10 cellular contexts compared by ENCODE assay signal in the genomic region with DNA sequence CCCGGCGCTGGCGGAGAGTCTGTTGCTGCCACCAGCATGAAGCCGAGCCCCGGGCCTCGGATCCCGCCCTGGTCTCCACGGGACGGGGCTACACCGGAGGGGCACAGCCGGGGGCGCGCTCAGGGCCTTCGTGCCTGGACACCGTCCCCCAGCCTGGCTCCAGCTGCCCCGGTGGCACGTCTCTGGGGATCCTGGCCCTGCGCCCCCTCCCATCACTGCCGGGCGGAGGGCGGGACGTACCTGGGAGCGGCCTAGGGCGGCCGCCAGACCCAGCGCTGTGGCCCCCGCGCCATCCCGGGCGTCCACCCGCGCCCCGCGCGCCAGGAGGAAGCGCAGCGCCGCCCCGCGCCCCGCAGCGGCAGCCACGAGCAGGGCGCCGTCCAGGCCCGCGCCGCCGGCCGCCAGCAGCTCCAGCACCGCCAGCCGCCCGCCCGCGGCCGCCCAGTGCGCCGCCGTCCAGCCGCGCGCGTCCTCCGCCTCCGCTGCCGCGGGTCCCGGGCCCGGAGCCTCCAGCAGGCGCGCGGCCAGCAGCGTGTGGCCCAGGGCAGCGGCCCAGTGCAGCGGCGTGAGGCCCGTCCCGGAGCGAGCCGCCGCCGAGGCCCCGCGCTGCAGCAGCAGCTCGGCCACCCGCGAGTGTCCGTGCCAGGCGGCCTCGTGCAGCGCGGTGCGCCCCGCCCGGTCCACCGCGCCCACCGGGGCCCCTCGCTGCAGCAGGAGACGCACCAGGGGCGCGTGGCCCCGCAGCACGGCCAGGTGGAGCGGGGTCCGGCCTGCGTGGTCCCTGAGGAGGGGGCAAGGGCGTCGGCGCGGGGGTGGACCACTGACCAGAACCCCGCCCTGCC. TPM values are rescaled to one million over a fixed set of nuclear protein-coding genes. Genes with fewer than 3 reads are reported as not detected.
DNase-seq lines count a peak whose midpoint lies in the region; ATAC-seq and TF ChIP-seq lines count a peak whose summit lies in the region.
"Had no signal": no experiment of that assay in that cellular context is flagged by ENCODE, and none has a peak within 500 bp of the region (broad histone marks: within the 10 kb centered on the region; RNA-seq: fewer than 3 reads in every experiment).

No MANE protein-coding gene starts in this region.

- peaks cover 16 to 37% of the 10 kb centered on the region in 2 donors for H3K27me3 Mint-ChIP-seq in effector memory CD8-positive, alpha-beta T cell
- H3K27me3 Mint-ChIP-seq in activated naive CD4-positive, alpha-beta T cell treated with anti-CD3 and anti-CD28 coated beads for 36 hours (ENCODE audit: low read depth): peaks cover 14% of the 10 kb centered on the region

- CTCF ChIA-PET in activated naive CD4-positive, alpha-beta T cell treated with anti-CD3 and anti-CD28 coated beads for 36 hours (lab: Charles Lee): no interaction called here

- intact Hi-C loops in upper lobe of right lung (cut with DNase I): no loop called here
- intact Hi-C loops in activated naive CD4-positive, alpha-beta T cell treated with anti-CD3 and anti-CD28 coated beads for 36 hours (cut with micrococcal nuclease): no loop called here

- peak overlapping the region; percentile 81 for H3K27ac ChIP-seq in upper lobe of right lung

- no peaks in the 10 kb centered on the region for H3K4me1 Mint-ChIP-seq in effector memory CD8-positive, alpha-beta T cell (ENCODE audit: low read depth in 2 of 2)
- H3K4me1 Mint-ChIP-seq in activated naive CD4-positive, alpha-beta T cell treated with anti-CD3 and anti-CD28 coated beads for 36 hours (ENCODE audit: low read depth): peaks cover 11% of the 10 kb centered on the region

- H3K36me3 ChIP-seq in upper lobe of right lung: no peaks in the 10 kb centered on the region

- DNase-seq in activated T-cell treated with anti-CD3 and anti-CD28 coated beads, Interleukin-2, amount 50 U/mL, for 1 hour: peak; percentile 40
- no peak for DNase-seq in activated T-cell treated with anti-CD3 and anti-CD28 coated beads for 4 hours
- peak; percentile 17 for DNase-seq in epidermal melanocyte (ENCODE audit: insufficient read length, low spot score)
- DNase-seq in midbrain (lab: John Stamatoyannopoulos, UW): peak; percentile 43
- peak; percentile 73 for DNase-seq in upper lobe of right lung
- no peak for DNase-seq in effector memory CD8-positive, alpha-beta T cell
- no peak for DNase-seq in activated effector memory CD4-positive, alpha-beta T cell treated with Interleukin-2 at 50 U/mL for 16 hours
- no peak for DNase-seq in activated naive CD4-positive, alpha-beta T cell treated with anti-CD3 and anti-CD28 coated beads for 36 hours
- DNase-seq: stimulated activated CD4-positive, alpha-beta T cell treated with anti-CD3 and anti-CD28 coated beads, Interleukin-12 subunit alpha, Interleukin-12 subunit beta, amount 100 ng/mL, for 4 hours had no signal

- H3K27me3 ChIP-seq in upper lobe of right lung: no peaks in the 10 kb centered on the region

- H3K4me3 Mint-ChIP-seq in effector memory CD8-positive, alpha-beta T cell: no peak overlapping the region
- no peak overlapping the region for H3K4me3 Mint-ChIP-seq in activated naive CD4-positive, alpha-beta T cell treated with anti-CD3 and anti-CD28 coated beads for 36 hours
- H3K4me3 Mint-ChIP-seq: T-helper 1 cell treated with Interleukin-12 subunit alpha and Interleukin-12 subunit beta and Interleukin-4 antibody, amounts not matched to agents 30 μg/mL and 1 μg/mL, for 36 hours had no signal

- H3K36me3 Mint-ChIP-seq in effector memory CD8-positive, alpha-beta T cell (ENCODE audit: insufficient read depth): no peaks in the 10 kb centered on the region
- no peaks in the 10 kb centered on the region for H3K36me3 Mint-ChIP-seq in activated naive CD4-positive, alpha-beta T cell treated with anti-CD3 and anti-CD28 coated beads for 36 hours (ENCODE audit: low read depth)

- H3K9me3 Mint-ChIP-seq in effector memory CD8-positive, alpha-beta T cell: no peaks in the 10 kb centered on the region
- no peaks in the 10 kb centered on the region for H3K9me3 Mint-ChIP-seq in activated naive CD4-positive, alpha-beta T cell treated with anti-CD3 and anti-CD28 coated beads for 36 hours
- H3K9me3 Mint-ChIP-seq: T-helper 1 cell treated with Interleukin-12 subunit alpha and Interleukin-12 subunit beta and Interleukin-4 antibody, amounts not matched to agents 30 μg/mL and 1 μg/mL, for 36 hours had no signal

- ATAC-seq in upper lobe of right lung: peak; percentile 64
- no peak for ATAC-seq in effector memory CD8-positive, alpha-beta T cell (replicated peaks)

- no peak overlapping the region for H3K27ac Mint-ChIP-seq in effector memory CD8-positive, alpha-beta T cell
- H3K27ac Mint-ChIP-seq in activated naive CD4-positive, alpha-beta T cell treated with anti-CD3 and anti-CD28 coated beads for 36 hours: no peak overlapping the region
- H3K27ac Mint-ChIP-seq: T-helper 1 cell treated with Interleukin-12 subunit alpha and Interleukin-12 subunit beta and Interleukin-4 antibody, amounts not matched to agents 30 μg/mL and 1 μg/mL, for 36 hours had no signal

- TF ChIP-seq CTCF in upper lobe of right lung (IDR thresholded peaks at IDR 0.05): no peak

- no peaks in the 10 kb centered on the region for H3K4me1 ChIP-seq in upper lobe of right lung

- peak overlapping the region; percentile 48 for H3K4me3 ChIP-seq in upper lobe of right lung

- no peaks in the 10 kb centered on the region for H3K9me3 ChIP-seq in upper lobe of right lung

RNA-seq across cellular contexts. Expression of gene ANKRD65, which starts 1.0 kb away (rescaled TPM):
- 21.5 TPM for total RNA-seq in upper lobe of right lung
- not detected for total RNA-seq in activated naive CD4-positive, alpha-beta T cell treated with anti-CD3 and anti-CD28 coated beads for 36 hours

RNA-seq across cellular contexts. Expression of gene MRPL20, which starts 12.9 kb away (rescaled TPM):
- total RNA-seq in upper lobe of right lung: 80.7 TPM
- 100 to 1,000 TPM; 103 to 107 TPM for total RNA-seq in activated naive CD4-positive, alpha-beta T cell treated with anti-CD3 and anti-CD28 coated beads for 36 hours

RNA-seq across cellular contexts. Expression of gene VWA1, which starts 15.5 kb away (rescaled TPM):
- total RNA-seq in upper lobe of right lung: 87.4 TPM
- under 1 TPM; 0.72 to 0.74 TPM for total RNA-seq in activated naive CD4-positive, alpha-beta T cell treated with anti-CD3 and anti-CD28 coated beads for 36 hours

RNA-seq across cellular contexts. Expression of gene CCNL2, which starts 20.9 kb away (rescaled TPM):
- 165 TPM for total RNA-seq in upper lobe of right lung
- 100 to 1,000 TPM in 1 of 2 experiments, 10 to 100 TPM in 1; 97.7 to 108 TPM for total RNA-seq in activated naive CD4-positive, alpha-beta T cell treated with anti-CD3 and anti-CD28 coated beads for 36 hours

RNA-seq across cellular contexts. Expression of gene ATAD3C, which starts 29.5 kb away (rescaled TPM):
- total RNA-seq in upper lobe of right lung: 10.4 TPM
- total RNA-seq in activated naive CD4-positive, alpha-beta T cell treated with anti-CD3 and anti-CD28 coated beads for 36 hours: under 1 TPM; 0.42 to 0.57 TPM

Comparison
In these comparisons a context has a peak if more than half of its experiments do, and no peak if none do; other contexts are left out.
1. DNase-seq: peak in activated T-cell treated with anti-CD3 and anti-CD28 coated beads, Interleukin-2, amount 50 U/mL, for 1 hour (single experiment), epidermal melanocyte (single experiment), midbrain (single experiment) and upper lobe of right lung (single experiment); none in activated T-cell treated with anti-CD3 and anti-CD28 coated beads for 4 hours (single experiment), effector memory CD8-positive, alpha-beta T cell (0 of 3), activated effector memory CD4-positive, alpha-beta T cell treated with Interleukin-2 at 50 U/mL for 16 hours (single experiment) and activated naive CD4-positive, alpha-beta T cell treated with anti-CD3 and anti-CD28 coated beads for 36 hours (single experiment).
2. RNA of gene ANKRD65, which starts 1.0 kb away (total RNA-seq): 21.5 TPM in upper lobe of right lung (single experiment); not detected in activated naive CD4-positive, alpha-beta T cell treated with anti-CD3 and anti-CD28 coated beads for 36 hours; every median in the first group is over 10 times any median in the second.
3. RNA of gene VWA1, which starts 15.5 kb away (total RNA-seq): 87.4 TPM in upper lobe of right lung (single experiment); 0.72 to 0.74 TPM in activated naive CD4-positive, alpha-beta T cell treated with anti-CD3 and anti-CD28 coated beads for 36 hours; every median in the first group is over 10 times any median in the second.